ENCODE assay signal across 33 cellular contexts in genomic region chr1:101463195-101463594, GRCh38.
"Had no signal": no experiment of that assay in that cellular context is flagged by ENCODE, and none has a peak within 500 bp of the region (broad histone marks: within the 10 kb centered on the region; RNA-seq: fewer than 3 reads in every experiment).

No MANE protein-coding gene starts in this region.

- ATAC-seq: activated CD8-positive, alpha-beta memory T cell treated with anti-CD3 and anti-CD28 coated beads, Interleukin-2, amount 10 ng/mL, durations not matched to agents 7 days and 5 days; activated naive CD4-positive, alpha-beta T cell treated with anti-CD3 and anti-CD28 coated beads, Interleukin-2, amount 50 U/mL, for 72 hours; activated naive CD8-positive, alpha-beta T cell treated with anti-CD3 and anti-CD28 coated beads, Interleukin-2, amount 50 U/mL, for 24 hours; body of pancreas; Panc1; SK-N-SH treated with all-trans-retinoic acid at 6 μM for 48 hours had no signal

- H3K4me3 ChIP-seq: ascending aorta, body of pancreas, MG63, SJSA1 had no signal

- H3K27ac Mint-ChIP-seq: activated CD4-positive, alpha-beta T cell treated with anti-CD3 and anti-CD28 coated beads, Interleukin-2, amount 10 ng/mL, durations not matched to agents 24 days and 14 days; activated CD8-positive, alpha-beta memory T cell treated with anti-CD3 and anti-CD28 coated beads, Interleukin-2, amount 10 ng/mL, durations not matched to agents 7 days and 5 days; activated naive CD4-positive, alpha-beta T cell treated with anti-CD3 and anti-CD28 coated beads, Interleukin-2, amount 50 U/mL, for 72 hours; activated naive CD8-positive, alpha-beta T cell treated with anti-CD3 and anti-CD28 coated beads, Interleukin-2, amount 50 U/mL, for 24 hours; activated T-cell treated with anti-CD3 and anti-CD28 coated beads, Interleukin-2, amount 50 U/mL, for 24 hours; activated T-helper 1 cell treated with anti-CD3 and anti-CD28 coated beads, Interleukin-12 subunit alpha, Interleukin-12 subunit beta, Interleukin-2, Interleukin-4 antibody, amounts not matched to agents 30 ng/mL and 10 ng/mL and 1 ng/mL, durations not matched to agents 14 hours and 24 hours and 36 hours had no signal

- H3K27ac ChIP-seq: ascending aorta, body of pancreas, RWPE1, SJSA1 had no signal

- H3K36me3 Mint-ChIP-seq: activated CD8-positive, alpha-beta memory T cell treated with anti-CD3 and anti-CD28 coated beads, Interleukin-2, amount 10 ng/mL, durations not matched to agents 7 days and 5 days; activated naive CD4-positive, alpha-beta T cell treated with anti-CD3 and anti-CD28 coated beads, Interleukin-2, amount 50 U/mL, for 72 hours had no signal

- H3K4me1 ChIP-seq: ascending aorta, body of pancreas, SJSA1 had no signal

- H3K9me3 ChIP-seq: ascending aorta, MG63, SJSA1 had no signal

- DNase-seq: activated CD4-positive, alpha-beta T cell treated with anti-CD3 and anti-CD28 coated beads, Interleukin-2, amount 10 ng/mL, durations not matched to agents 24 days and 14 days; activated CD4-positive, alpha-beta T cell treated with anti-CD3 and anti-CD28 coated beads, Interleukin-2, amount 50 U/mL, for 48 hours; activated CD4-positive, CD25-positive, alpha-beta regulatory T cell treated with anti-CD3 and anti-CD28 coated beads, Interleukin-2, amount 50 U/mL, for 72 hours; activated CD8-positive, alpha-beta memory T cell treated with anti-CD3 and anti-CD28 coated beads, Interleukin-2, amount 10 ng/mL, durations not matched to agents 7 days and 5 days; activated effector memory CD4-positive, alpha-beta T cell treated with Interleukin-2 at 50 U/mL for 16 hours; activated naive CD4-positive, alpha-beta T cell; activated naive CD8-positive, alpha-beta T cell treated with anti-CD3 and anti-CD28 coated beads, Interleukin-2, amount 50 U/mL, for 24 hours; activated T-cell treated with anti-CD3 and anti-CD28 coated beads, Interleukin-2, amount 50 U/mL, for 24 hours; amniotic stem cell; body of pancreas; KG1; MG63; MV-4-11; NCI-H1092 treated with DMSO at 0.1 percent for 48 hours; NCI-H1417 treated with DMSO at 0.1 percent for 48 hours; NCI-H1694; NCI-H2029; NCI-H2107; NCI-H345; NCI-H510A; NCI-H69; NK-92 treated with Interleukin-12 subunit alpha and Interleukin-12 subunit beta, amount 100 ng/mL, for 24 hours; OCI-M1; Right ventricle myocardium superior; SW 1271 had no signal

- H3K9me3 Mint-ChIP-seq: activated CD4-positive, alpha-beta T cell treated with anti-CD3 and anti-CD28 coated beads, Interleukin-2, amount 10 ng/mL, durations not matched to agents 24 days and 14 days; activated naive CD4-positive, alpha-beta T cell treated with anti-CD3 and anti-CD28 coated beads, Interleukin-2, amount 50 U/mL, for 72 hours; activated naive CD8-positive, alpha-beta T cell treated with anti-CD3 and anti-CD28 coated beads, Interleukin-2, amount 50 U/mL, for 24 hours; activated T-cell treated with anti-CD3 and anti-CD28 coated beads, Interleukin-2, amount 50 U/mL, for 24 hours; activated T-helper 1 cell treated with anti-CD3 and anti-CD28 coated beads, Interleukin-12 subunit alpha, Interleukin-12 subunit beta, Interleukin-2, Interleukin-4 antibody, amounts not matched to agents 30 ng/mL and 10 ng/mL and 1 ng/mL, durations not matched to agents 14 hours and 24 hours and 36 hours; central memory CD8-positive, alpha-beta T cell had no signal

- H3K36me3 ChIP-seq: ascending aorta, MG63, SJSA1 had no signal

- H3K4me3 Mint-ChIP-seq: activated CD4-positive, alpha-beta T cell treated with anti-CD3 and anti-CD28 coated beads, Interleukin-2, amount 10 ng/mL, durations not matched to agents 24 days and 14 days; activated CD8-positive, alpha-beta memory T cell treated with anti-CD3 and anti-CD28 coated beads, Interleukin-2, amount 10 ng/mL, durations not matched to agents 7 days and 5 days; activated naive CD8-positive, alpha-beta T cell treated with anti-CD3 and anti-CD28 coated beads, Interleukin-2, amount 50 U/mL, for 24 hours; activated T-cell treated with anti-CD3 and anti-CD28 coated beads, Interleukin-2, amount 50 U/mL, for 24 hours; activated T-helper 1 cell treated with anti-CD3 and anti-CD28 coated beads, Interleukin-12 subunit alpha, Interleukin-12 subunit beta, Interleukin-2, Interleukin-4 antibody, amounts not matched to agents 30 ng/mL and 10 ng/mL and 1 ng/mL, durations not matched to agents 14 hours and 24 hours and 36 hours; central memory CD8-positive, alpha-beta T cell had no signal

- H3K4me1 Mint-ChIP-seq: activated CD4-positive, alpha-beta T cell treated with anti-CD3 and anti-CD28 coated beads, Interleukin-2, amount 10 ng/mL, durations not matched to agents 24 days and 14 days; activated CD8-positive, alpha-beta memory T cell treated with anti-CD3 and anti-CD28 coated beads, Interleukin-2, amount 10 ng/mL, durations not matched to agents 7 days and 5 days; activated naive CD8-positive, alpha-beta T cell treated with anti-CD3 and anti-CD28 coated beads, Interleukin-2, amount 50 U/mL, for 24 hours; central memory CD8-positive, alpha-beta T cell had no signal

- H3K27me3 Mint-ChIP-seq: activated T-cell treated with anti-CD3 and anti-CD28 coated beads, Interleukin-2, amount 50 U/mL, for 24 hours had no signal

- H3K27me3 ChIP-seq: ascending aorta, body of pancreas, MG63, SJSA1 had no signal
